Comparison of ENCODE assay signal across 9 cellular contexts in genomic region chr1:172322219-172323061, GRCh38.
DNase-seq lines count a peak whose midpoint lies in the region; ATAC-seq and TF ChIP-seq lines count a peak whose summit lies in the region.
"Had no signal": no experiment of that assay in that cellular context is flagged by ENCODE, and none has a peak within 500 bp of the region (broad histone marks: within the 10 kb centered on the region; RNA-seq: fewer than 3 reads in every experiment).

No MANE protein-coding gene starts in this region.

- H3K4me3 ChIP-seq in tibial artery (peak overlapping the region; percentile 36 to 38), H7 (ENCODE audit: insufficient read depth, low read depth, low read length) (no peak overlapping the region)

- H3K27me3 ChIP-seq in tibial artery (no peaks in the 10 kb centered on the region), H7 (ENCODE audit: control insufficient read depth, insufficient read depth, low read length) (no peaks in the 10 kb centered on the region)

- DNase-seq in HT-29 (ENCODE audit: low spot score) (peak; percentile 71), amniotic stem cell (lab: John Stamatoyannopoulos, UW) (peak; percentile 42), iPS-NIHi11 (ENCODE audit: low spot score) (peak; percentile 17), tibial artery (peak; percentile 44 to 82), H7 (no peak), NCI-H524 (lab: John Stamatoyannopoulos, UW) (no peak)
- DNase-seq: NCI-H774 had no signal

- H3K36me3 ChIP-seq in tibial artery (no peaks in the 10 kb centered on the region), H7 (replicated peaks; ENCODE audit: control insufficient read depth, insufficient read depth, low read length) (no peaks in the 10 kb centered on the region)

- H3K9me3 ChIP-seq in tibial artery, result no peaks in the 10 kb centered on the region

- H3K27ac ChIP-seq in tibial artery, result peak overlapping the region; percentile 71 to 80

- intact Hi-C loops in tibial artery (cut with DNase I; ENCODE audit: low total_unique reads), result loop anchor here (5.0 to 10.0 kb wide), 2 partner anchors 35 to 122 kb away; partner anchors contain the start of gene PIGC

- H3K4me1 ChIP-seq in tibial artery, result peaks cover 0 to 38% (median 24%) of the 10 kb centered on the region in 4 donors

- peak in 1 of 2 experiments; percentile 19 for TF ChIP-seq CTCF in tibial artery (IDR thresholded peaks at IDR 0.05)

- ATAC-seq in GM18870 (IDR thresholded peaks at IDR 0.05; ENCODE audit: unreplicated experiment), result no peak
- no peak for ATAC-seq in GM21825 (IDR thresholded peaks at IDR 0.05; ENCODE audit: unreplicated experiment)

Comparison
In these comparisons a context has a peak if more than half of its experiments do, and no peak if none do; other contexts are left out.
1. DNase-seq: peak in HT-29 (single experiment), amniotic stem cell (single experiment), iPS-NIHi11 (single experiment) and tibial artery (2 of 2); none in H7 (single experiment) and NCI-H524 (0 of 2).